In the genomic region with DNA sequence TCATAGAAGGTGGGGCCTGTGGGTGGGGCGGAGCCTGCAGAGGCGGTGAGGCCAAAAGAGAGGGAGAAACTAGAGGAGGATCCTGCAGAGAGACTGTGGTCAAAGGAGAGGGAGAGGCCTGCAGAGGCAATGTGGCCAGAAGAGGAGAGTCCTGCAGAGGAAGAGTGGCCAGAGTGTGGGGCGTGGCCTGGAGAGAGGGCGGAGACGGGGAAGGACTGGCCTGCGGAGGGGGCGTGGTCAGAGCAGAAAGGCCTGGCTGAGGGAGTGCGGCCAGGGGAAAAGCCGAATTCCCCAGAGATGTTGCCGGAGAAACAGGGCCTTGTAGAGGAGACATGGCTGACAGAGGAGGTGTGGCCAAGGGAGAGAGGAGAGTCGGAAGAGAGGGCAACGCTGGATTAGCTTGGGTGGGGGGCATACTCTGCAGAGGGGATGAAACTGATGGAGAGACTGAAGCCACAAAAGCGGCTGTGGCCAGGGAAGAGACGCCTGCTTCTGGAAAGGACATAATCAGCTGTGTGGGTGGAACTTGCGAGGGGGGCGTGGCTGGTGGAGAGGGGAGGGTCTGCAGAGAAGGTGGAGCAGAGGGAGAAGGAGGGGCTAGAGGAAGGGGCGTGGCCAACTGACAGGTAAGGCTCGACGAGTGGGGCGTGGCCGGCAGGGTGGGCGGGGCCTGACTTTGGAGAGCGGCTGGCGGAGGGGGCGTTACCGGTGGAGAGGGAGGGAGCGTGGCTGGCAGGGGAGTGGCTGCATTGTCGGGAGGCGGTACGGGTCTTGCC, we compare ENCODE assay signal across 1 cellular context.
TF ChIP-seq lines count a peak whose summit lies in the region.

No MANE protein-coding gene starts in this region.

TF ChIP-seq in HEK293, 187 proteins besides CTCF, POLR2A, EP300 and RAD21 (continued from another document and continues in another):
- TF ChIP-seq HOXD13 (CRISPR knock-in tag; IDR thresholded peaks at IDR 0.05; ENCODE audit: borderline replicate concordance), result no peak
- no peak for TF ChIP-seq HOXA7 (CRISPR knock-in tag; IDR thresholded peaks at IDR 0.05; ENCODE audit: borderline replicate concordance)
- TF ChIP-seq KLF10 (tag by site-specific recombination; IDR thresholded peaks at IDR 0.05), result peak; percentile 84
- no peak for TF ChIP-seq OSR2 (tag by site-specific recombination; IDR thresholded peaks at IDR 0.05)
- no peak for TF ChIP-seq ZSCAN30 (tag by site-specific recombination; IDR thresholded peaks at IDR 0.05)
- TF ChIP-seq, protein P1, sequence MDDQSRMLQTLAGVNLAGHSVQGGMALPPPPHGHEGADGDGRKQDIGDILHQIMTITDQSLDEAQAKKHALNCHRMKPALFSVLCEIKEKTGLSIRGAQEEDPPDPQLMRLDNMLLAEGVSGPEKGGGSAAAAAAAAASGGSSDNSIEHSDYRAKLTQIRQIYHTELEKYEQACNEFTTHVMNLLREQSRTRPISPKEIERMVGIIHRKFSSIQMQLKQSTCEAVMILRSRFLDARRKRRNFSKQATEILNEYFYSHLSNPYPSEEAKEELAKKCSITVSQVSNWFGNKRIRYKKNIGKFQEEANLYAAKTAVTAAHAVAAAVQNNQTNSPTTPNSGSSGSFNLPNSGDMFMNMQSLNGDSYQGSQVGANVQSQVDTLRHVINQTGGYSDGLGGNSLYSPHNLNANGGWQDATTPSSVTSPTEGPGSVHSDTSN (CRISPR knock-in tag; IDR thresholded peaks at IDR 0.05), result no peak
- TF ChIP-seq ZBTB49 (tag by site-specific recombination; IDR thresholded peaks at IDR 0.05; ENCODE audit: low read depth), result no peak
- TF ChIP-seq ZNF112 (tag by site-specific recombination; IDR thresholded peaks at IDR 0.05), result no peak
- TF ChIP-seq ZNF610 (tag by site-specific recombination; IDR thresholded peaks at IDR 0.05; ENCODE audit: borderline replicate concordance), result peak; percentile 82; the same call in 1 of the 2 replicates
- no peak for TF ChIP-seq GLIS1 (tag by site-specific recombination; IDR thresholded peaks at IDR 0.05)
- no peak for TF ChIP-seq WT1 (tag by site-specific recombination; IDR thresholded peaks at IDR 0.05)
- TF ChIP-seq ZNF24 (tag by site-specific recombination; IDR thresholded peaks at IDR 0.05), result no peak
- TF ChIP-seq, protein P2, sequence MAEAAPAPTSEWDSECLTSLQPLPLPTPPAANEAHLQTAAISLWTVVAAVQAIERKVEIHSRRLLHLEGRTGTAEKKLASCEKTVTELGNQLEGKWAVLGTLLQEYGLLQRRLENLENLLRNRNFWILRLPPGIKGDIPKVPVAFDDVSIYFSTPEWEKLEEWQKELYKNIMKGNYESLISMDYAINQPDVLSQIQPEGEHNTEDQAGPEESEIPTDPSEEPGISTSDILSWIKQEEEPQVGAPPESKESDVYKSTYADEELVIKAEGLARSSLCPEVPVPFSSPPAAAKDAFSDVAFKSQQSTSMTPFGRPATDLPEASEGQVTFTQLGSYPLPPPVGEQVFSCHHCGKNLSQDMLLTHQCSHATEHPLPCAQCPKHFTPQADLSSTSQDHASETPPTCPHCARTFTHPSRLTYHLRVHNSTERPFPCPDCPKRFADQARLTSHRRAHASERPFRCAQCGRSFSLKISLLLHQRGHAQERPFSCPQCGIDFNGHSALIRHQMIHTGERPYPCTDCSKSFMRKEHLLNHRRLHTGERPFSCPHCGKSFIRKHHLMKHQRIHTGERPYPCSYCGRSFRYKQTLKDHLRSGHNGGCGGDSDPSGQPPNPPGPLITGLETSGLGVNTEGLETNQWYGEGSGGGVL (tag by site-specific recombination; IDR thresholded peaks at IDR 0.05), result 0 out of 2 replicates have a peak, but pooled peaks have one; percentile 18
- no peak; the same call in 1 of the 2 replicates for TF ChIP-seq ZNF16 (tag by site-specific recombination; IDR thresholded peaks at IDR 0.05; ENCODE audit: low read depth)
- TF ChIP-seq, protein P3, sequence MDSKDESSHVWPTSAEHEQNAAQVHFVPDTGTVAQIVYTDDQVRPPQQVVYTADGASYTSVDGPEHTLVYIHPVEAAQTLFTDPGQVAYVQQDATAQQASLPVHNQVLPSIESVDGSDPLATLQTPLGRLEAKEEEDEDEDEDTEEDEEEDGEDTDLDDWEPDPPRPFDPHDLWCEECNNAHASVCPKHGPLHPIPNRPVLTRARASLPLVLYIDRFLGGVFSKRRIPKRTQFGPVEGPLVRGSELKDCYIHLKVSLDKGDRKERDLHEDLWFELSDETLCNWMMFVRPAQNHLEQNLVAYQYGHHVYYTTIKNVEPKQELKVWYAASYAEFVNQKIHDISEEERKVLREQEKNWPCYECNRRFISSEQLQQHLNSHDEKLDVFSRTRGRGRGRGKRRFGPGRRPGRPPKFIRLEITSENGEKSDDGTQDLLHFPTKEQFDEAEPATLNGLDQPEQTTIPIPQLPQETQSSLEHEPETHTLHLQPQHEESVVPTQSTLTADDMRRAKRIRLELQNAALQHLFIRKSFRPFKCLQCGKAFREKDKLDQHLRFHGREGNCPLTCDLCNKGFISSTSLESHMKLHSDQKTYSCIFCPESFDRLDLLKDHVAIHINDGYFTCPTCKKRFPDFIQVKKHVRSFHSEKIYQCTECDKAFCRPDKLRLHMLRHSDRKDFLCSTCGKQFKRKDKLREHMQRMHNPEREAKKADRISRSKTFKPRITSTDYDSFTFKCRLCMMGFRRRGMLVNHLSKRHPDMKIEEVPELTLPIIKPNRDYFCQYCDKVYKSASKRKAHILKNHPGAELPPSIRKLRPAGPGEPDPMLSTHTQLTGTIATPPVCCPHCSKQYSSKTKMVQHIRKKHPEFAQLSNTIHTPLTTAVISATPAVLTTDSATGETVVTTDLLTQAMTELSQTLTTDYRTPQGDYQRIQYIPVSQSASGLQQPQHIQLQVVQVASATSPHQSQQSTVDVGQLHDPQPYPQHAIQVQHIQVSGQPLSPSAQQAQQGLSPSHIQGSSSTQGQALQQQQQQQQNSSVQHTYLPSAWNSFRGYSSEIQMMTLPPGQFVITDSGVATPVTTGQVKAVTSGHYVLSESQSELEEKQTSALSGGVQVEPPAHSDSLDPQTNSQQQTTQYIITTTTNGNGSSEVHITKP (tag by site-specific recombination; IDR thresholded peaks at IDR 0.05), result 0 out of 2 replicates have a peak, but pooled peaks have one; percentile 32
- TF ChIP-seq ZNF670 (tag by site-specific recombination; IDR thresholded peaks at IDR 0.05; ENCODE audit: low read depth), result no peak
- TF ChIP-seq ZNF292 (tag by site-specific recombination; IDR thresholded peaks at IDR 0.05; ENCODE audit: borderline replicate concordance, low read depth), result no peak
- peak; percentile 99 for TF ChIP-seq KLF8 (tag by site-specific recombination; IDR thresholded peaks at IDR 0.05)
- TF ChIP-seq ZNF266 (tag by site-specific recombination; IDR thresholded peaks at IDR 0.05; ENCODE audit: low read depth), result no peak
- no peak for TF ChIP-seq ZNF48 (tag by site-specific recombination; IDR thresholded peaks at IDR 0.05)
- peak; percentile 42; the same call in 1 of the 2 replicates for TF ChIP-seq BCL11A (tag by site-specific recombination; IDR thresholded peaks at IDR 0.05; ENCODE audit: low read depth)
- no peak for TF ChIP-seq ZNF792 (tag by site-specific recombination; IDR thresholded peaks at IDR 0.05)
- no peak for TF ChIP-seq ZNF776 (tag by site-specific recombination; IDR thresholded peaks at IDR 0.05; ENCODE audit: borderline replicate concordance)
- peak; percentile 78 for TF ChIP-seq ZFHX2 (tag by site-specific recombination; conservative IDR thresholded peaks at IDR 0.05)
- TF ChIP-seq ZSCAN18 (tag by site-specific recombination; IDR thresholded peaks at IDR 0.05), result no peak
- TF ChIP-seq ZNF624 (tag by site-specific recombination; IDR thresholded peaks at IDR 0.05), result no peak
- no peak for TF ChIP-seq ZNF473 (tag by site-specific recombination; IDR thresholded peaks at IDR 0.05)
- TF ChIP-seq ZNF621 (tag by site-specific recombination; IDR thresholded peaks at IDR 0.05), result no peak
- TF ChIP-seq SP3 (tag by site-specific recombination; IDR thresholded peaks at IDR 0.05), result peak; percentile 96
- TF ChIP-seq TCF7L2 (IDR thresholded peaks at IDR 0.05; ENCODE audit: borderline replicate concordance, low read depth, low read length), result no peak
- no peak for TF ChIP-seq ZNF221 (tag by site-specific recombination; IDR thresholded peaks at IDR 0.05; ENCODE audit: borderline replicate concordance)
- TF ChIP-seq SETDB1 (IDR thresholded peaks at IDR 0.05; ENCODE audit: insufficient read length, low read length), result no peak
- no peak for TF ChIP-seq ZNF280D (tag by site-specific recombination; IDR thresholded peaks at IDR 0.05)
- no peak for TF ChIP-seq TRIM28 (IDR thresholded peaks at IDR 0.05; ENCODE audit: borderline replicate concordance, low read length)
- no peak for TF ChIP-seq HOXC10 (CRISPR knock-in tag; IDR thresholded peaks at IDR 0.05)
- no peak for TF ChIP-seq OVOL3 (tag by site-specific recombination; IDR thresholded peaks at IDR 0.05)
- TF ChIP-seq ZBTB44 (tag by site-specific recombination; IDR thresholded peaks at IDR 0.05), result no peak
- peak; percentile 44 for TF ChIP-seq SP7 (tag by site-specific recombination; IDR thresholded peaks at IDR 0.05)
- TF ChIP-seq ZFP41 (tag by site-specific recombination; IDR thresholded peaks at IDR 0.05; ENCODE audit: borderline replicate concordance), result no peak
- no peak for TF ChIP-seq ZNF148 (tag by site-specific recombination; IDR thresholded peaks at IDR 0.05; ENCODE audit: borderline replicate concordance)
- TF ChIP-seq ZNF514 (tag by site-specific recombination; IDR thresholded peaks at IDR 0.05), result no peak
